Comparison of ENCODE assay signal across 4 cellular contexts in genomic region chr19:48837586-48838191, GRCh38.
TF ChIP-seq lines count a peak whose summit lies in the region.

No MANE protein-coding gene starts in this region.

TF ChIP-seq in A549, 52 proteins besides CTCF, POLR2A, EP300 and RAD21:
- TF ChIP-seq HOXA7 (CRISPR knock-in tag; IDR thresholded peaks at IDR 0.05) (no peak), CBX2 (IDR thresholded peaks at IDR 0.05; ENCODE audit: borderline replicate concordance, low read depth) (no peak), MAZ (IDR thresholded peaks at IDR 0.05; ENCODE audit: borderline replicate concordance, low read depth, low read length) (no peak), MYC (IDR thresholded peaks at IDR 0.05; ENCODE audit: borderline replicate concordance, low read length) (no peak), MAFK (IDR thresholded peaks at IDR 0.05; ENCODE audit: partially characterized antibody) (no peak), POLR2AphosphoS2 (conservative IDR thresholded peaks at IDR 0.05; ENCODE audit: low read length) (no peak), SREBF2 (IDR thresholded peaks at IDR 0.05) (no peak), CHD2 (IDR thresholded peaks at IDR 0.05; ENCODE audit: low read length, partially characterized antibody) (no peak), KDM1A (IDR thresholded peaks at IDR 0.05; ENCODE audit: low read depth) (no peak), ZNF302 (CRISPR knock-in tag; IDR thresholded peaks at IDR 0.05) (no peak), EHF (CRISPR knock-in tag; IDR thresholded peaks at IDR 0.05) (no peak), ELK1 (IDR thresholded peaks at IDR 0.05; ENCODE audit: low read depth, low read length) (no peak), CHD4 (IDR thresholded peaks at IDR 0.05; ENCODE audit: borderline replicate concordance) (no peak), NFE2L2 (conservative IDR thresholded peaks at IDR 0.05; ENCODE audit: low read length) (no peak)
- TF ChIP-seq, protein P1, sequence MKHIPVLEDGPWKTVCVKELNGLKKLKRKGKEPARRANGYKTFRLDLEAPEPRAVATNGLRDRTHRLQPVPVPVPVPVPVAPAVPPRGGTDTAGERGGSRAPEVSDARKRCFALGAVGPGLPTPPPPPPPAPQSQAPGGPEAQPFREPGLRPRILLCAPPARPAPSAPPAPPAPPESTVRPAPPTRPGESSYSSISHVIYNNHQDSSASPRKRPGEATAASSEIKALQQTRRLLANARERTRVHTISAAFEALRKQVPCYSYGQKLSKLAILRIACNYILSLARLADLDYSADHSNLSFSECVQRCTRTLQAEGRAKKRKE (CRISPR knock-in tag; IDR thresholded peaks at IDR 0.05; ENCODE audit: low read depth): no peak
TF ChIP-seq in A549: peak in this region for 0.

TF ChIP-seq in GM23338, 12 proteins besides CTCF, POLR2A, EP300 and RAD21:
- TF ChIP-seq CREB1 (CRISPR knock-in tag; IDR thresholded peaks at IDR 0.05; ENCODE audit: low read depth) (peak; percentile 17; the same call in 1 of the 2 replicates), REST (IDR thresholded peaks at IDR 0.05; ENCODE audit: unreplicated experiment) (no peak), NANOG (IDR thresholded peaks at IDR 0.05; ENCODE audit: borderline replicate concordance) (no peak), JUNB (IDR thresholded peaks at IDR 0.05; ENCODE audit: unreplicated experiment) (no peak), POLR2AphosphoS5 (IDR thresholded peaks at IDR 0.05; ENCODE audit: low read depth) (no peak), EZH2 (IDR thresholded peaks at IDR 0.05; ENCODE audit: low read depth, unreplicated experiment) (no peak), ZNF114 (CRISPR knock-in tag; IDR thresholded peaks at IDR 0.05) (no peak)

TF ChIP-seq in GM12878, 131 proteins besides CTCF, POLR2A, EP300 and RAD21:
- TF ChIP-seq, protein P2, sequence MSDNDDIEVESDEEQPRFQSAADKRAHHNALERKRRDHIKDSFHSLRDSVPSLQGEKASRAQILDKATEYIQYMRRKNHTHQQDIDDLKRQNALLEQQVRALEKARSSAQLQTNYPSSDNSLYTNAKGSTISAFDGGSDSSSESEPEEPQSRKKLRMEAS (IDR thresholded peaks at IDR 0.05; ENCODE audit: low read depth, low read length): no peak
- no peak for TF ChIP-seq GABPA (IDR thresholded peaks at IDR 0.05; ENCODE audit: low read depth)
- TF ChIP-seq BCL3 (IDR thresholded peaks at IDR 0.05; ENCODE audit: borderline replicate concordance, insufficient read depth, low read depth, low read length, poor library complexity, severe bottlenecking): no peak

TF ChIP-seq in HEK293T, 16 proteins besides CTCF, POLR2A, EP300 and RAD21:
- TF ChIP-seq ZNF384 (IDR thresholded peaks at IDR 0.05) (no peak), FOXK2 (IDR thresholded peaks at IDR 0.05) (no peak), BHLHE40 (IDR thresholded peaks at IDR 0.05; ENCODE audit: borderline replicate concordance) (no peak), HDGF (IDR thresholded peaks at IDR 0.05; ENCODE audit: borderline replicate concordance) (no peak), TARDBP (IDR thresholded peaks at IDR 0.05) (no peak), ELF4 (IDR thresholded peaks at IDR 0.05) (no peak), LEF1 (IDR thresholded peaks at IDR 0.05; ENCODE audit: borderline replicate concordance) (no peak), FOXA1 (IDR thresholded peaks at IDR 0.05) (no peak), FOXM1 (IDR thresholded peaks at IDR 0.05; ENCODE audit: borderline replicate concordance) (no peak), SUZ12 (IDR thresholded peaks at IDR 0.05) (no peak), SP1 (IDR thresholded peaks at IDR 0.05) (no peak), CTBP1 (IDR thresholded peaks at IDR 0.05; ENCODE audit: borderline replicate concordance) (no peak), NFRKB (IDR thresholded peaks at IDR 0.05) (no peak), L3MBTL2 (conservative IDR thresholded peaks at IDR 0.05) (no peak)
TF ChIP-seq in HEK293T: peak in this region for 0.
